In genomic region chr15:73323956-73324355, GRCh38 we compare ENCODE assay signal across 25 cellular contexts. TPM values are rescaled to one million over a fixed set of nuclear protein-coding genes. Genes with fewer than 3 reads are reported as not detected.
DNase-seq lines count a peak whose midpoint lies in the region; ATAC-seq, FAIRE-seq and TF ChIP-seq lines count a peak whose summit lies in the region.
"Had no signal": no experiment of that assay in that cellular context is flagged by ENCODE, and none has a peak within 500 bp of the region (broad histone marks: within the 10 kb centered on the region; RNA-seq: fewer than 3 reads in every experiment).

No MANE protein-coding gene starts in this region.

- intact Hi-C loops in right lobe of liver (cut with DNase I): no loop called here
- intact Hi-C loops in HepG2 (cut with micrococcal nuclease; ENCODE audit: unreplicated experiment): no loop called here
- intact Hi-C loops in posterior vena cava (cut with DNase I): no loop called here

- ATAC-seq in right lobe of liver (no peak), HepG2 (no peak)
- ATAC-seq in activated naive CD8-positive, alpha-beta T cell treated with anti-CD3 and anti-CD28 coated beads, Interleukin-2, amount 50 U/mL, for 24 hours: no peak
- ATAC-seq: K562 had no signal

- no peak overlapping the region for H3K4me3 ChIP-seq in right lobe of liver
- H3K4me3 ChIP-seq in HepG2 (replicated peaks in 1 of 3; ENCODE audit: insufficient read depth in 1 of 3, low read depth in 2 of 3, low read length in 3 of 3): no peak overlapping the region
- H3K4me3 ChIP-seq: K562, PC-9 had no signal

- H4K20me1 ChIP-seq in HepG2 (ENCODE audit: insufficient read depth, low read length): no peaks in the 10 kb centered on the region

- no peak overlapping the region for H3K4me3 Mint-ChIP-seq in chondrocyte (ENCODE audit: unreplicated experiment)
- H3K4me3 Mint-ChIP-seq in activated naive CD8-positive, alpha-beta T cell treated with anti-CD3 and anti-CD28 coated beads, Interleukin-2, amount 50 U/mL, for 24 hours: no peak overlapping the region
- H3K4me3 Mint-ChIP-seq: CD4-positive, CD25-positive, alpha-beta regulatory T cell had no signal

- no peaks in the 10 kb centered on the region for H3K36me3 ChIP-seq in right lobe of liver
- H3K36me3 ChIP-seq in HepG2 (replicated peaks in 1 of 2; ENCODE audit: control insufficient read depth in 1 of 2, insufficient read depth in 2 of 2, low read length in 2 of 2): no peaks in the 10 kb centered on the region
- H3K36me3 ChIP-seq: BE2C had no signal

- H3K9ac ChIP-seq in HepG2 (ENCODE audit: insufficient read depth, low read depth, low read length): no peak overlapping the region

- H3K36me3 Mint-ChIP-seq in chondrocyte (ENCODE audit: low read depth): no peaks in the 10 kb centered on the region
- H3K36me3 Mint-ChIP-seq in activated naive CD8-positive, alpha-beta T cell treated with anti-CD3 and anti-CD28 coated beads, Interleukin-2, amount 50 U/mL, for 24 hours (ENCODE audit: low read depth): no peaks in the 10 kb centered on the region
- H3K36me3 Mint-ChIP-seq: CD4-positive, CD25-positive, alpha-beta regulatory T cell had no signal

- TF ChIP-seq EP300 in HepG2 (IDR thresholded peaks at IDR 0.05; ENCODE audit: low read depth in 2 of 2, low read length in 2 of 2) (no peak), HepG2 (CRISPR knock-in tag; IDR thresholded peaks at IDR 0.05; ENCODE audit: borderline replicate concordance) (no peak)

- POLR2A ChIA-PET in HepG2 (lab: Yijun Ruan, JAX): no interaction called here

- H3K79me2 ChIP-seq in HepG2 (ENCODE audit: insufficient read depth, low read length): no peaks in the 10 kb centered on the region

- TF ChIP-seq POLR2A in right lobe of liver (IDR thresholded peaks at IDR 0.05) (no peak), HepG2 (IDR thresholded peaks at IDR 0.05; ENCODE audit: insufficient read depth in 1 of 2, low read depth in 2 of 2, low read length in 2 of 2) (no peak)

- DNase-seq in right lobe of liver: peak in 2 of 3 donors; percentile 8 to 40
- DNase-seq in HepG2 (ENCODE audit: low spot score): no peak
- DNase-seq in chondrocyte (ENCODE audit: low spot score): peak; percentile 89
- DNase-seq in posterior vena cava (ENCODE audit: low spot score): peak; percentile 63
- no peak for DNase-seq in activated naive CD8-positive, alpha-beta T cell treated with anti-CD3 and anti-CD28 coated beads, Interleukin-2, amount 50 U/mL, for 24 hours
- DNase-seq in NCI-H2081 (lab: John Stamatoyannopoulos, UW): no peak
- DNase-seq in DMS79 (lab: John Stamatoyannopoulos, UW): no peak
- DNase-seq: BE2C; CD4-positive, CD25-positive, alpha-beta regulatory T cell; Kasumi-1; MV-4-11; NCI-H1105; NCI-H146; NCI-H1930; NCI-H446; NCI-H526; PC-9; SHP77 treated with DMSO at 0.1 percent for 48 hours had no signal

- H3K27me3 ChIP-seq in right lobe of liver (no peaks in the 10 kb centered on the region), HepG2 (ENCODE audit: control insufficient read depth in 1 of 2, insufficient read depth in 2 of 2, low read length in 2 of 2) (peaks cover 4 to 45% of the 10 kb centered on the region in 2 experiments; a peak in 4 of 5 replicates)

- peaks cover 9% of the 10 kb centered on the region for H3K27me3 Mint-ChIP-seq in chondrocyte (ENCODE audit: low read depth)
- H3K27me3 Mint-ChIP-seq in activated naive CD8-positive, alpha-beta T cell treated with anti-CD3 and anti-CD28 coated beads, Interleukin-2, amount 50 U/mL, for 24 hours: peaks cover 6% of the 10 kb centered on the region
- H3K27me3 Mint-ChIP-seq: CD4-positive, CD25-positive, alpha-beta regulatory T cell had no signal

- no peak overlapping the region for H3K27ac ChIP-seq in right lobe of liver
- H3K27ac ChIP-seq in HepG2 (ENCODE audit: extremely low read length, insufficient read depth, low read length): no peak overlapping the region
- H3K27ac ChIP-seq: HL-60, PC-9 had no signal

- TF ChIP-seq CTCF in right lobe of liver (IDR thresholded peaks at IDR 0.05) (no peak), HepG2 (CRISPR knock-in tag; IDR thresholded peaks at IDR 0.05) (no peak), chondrocyte (IDR thresholded peaks at IDR 0.05) (no peak)

- no peaks in the 10 kb centered on the region for H3K9me3 Mint-ChIP-seq in chondrocyte (ENCODE audit: low read depth)
- no peaks in the 10 kb centered on the region for H3K9me3 Mint-ChIP-seq in activated naive CD8-positive, alpha-beta T cell treated with anti-CD3 and anti-CD28 coated beads, Interleukin-2, amount 50 U/mL, for 24 hours
- H3K9me3 Mint-ChIP-seq: CD4-positive, CD25-positive, alpha-beta regulatory T cell had no signal

- H2AFZ ChIP-seq in HepG2 (ENCODE audit: low read length): no peak overlapping the region
- H2AFZ ChIP-seq: PC-9 had no signal

- TF ChIP-seq RAD21 in HepG2 (CRISPR knock-in tag; IDR thresholded peaks at IDR 0.05): no peak

- H3K4me1 Mint-ChIP-seq in chondrocyte (ENCODE audit: low read depth): peaks cover 7% of the 10 kb centered on the region
- peaks cover 3% of the 10 kb centered on the region for H3K4me1 Mint-ChIP-seq in activated naive CD8-positive, alpha-beta T cell treated with anti-CD3 and anti-CD28 coated beads, Interleukin-2, amount 50 U/mL, for 24 hours

- H3K4me2 ChIP-seq in HepG2 (ENCODE audit: low read depth, low read length): no peak overlapping the region
- H3K4me2 ChIP-seq: PC-9 had no signal

- H3K4me1 ChIP-seq in right lobe of liver (no peaks in the 10 kb centered on the region), HepG2 (ENCODE audit: insufficient read depth, low read length) (no peaks in the 10 kb centered on the region)
- H3K4me1 ChIP-seq: BE2C had no signal

- H3K27ac Mint-ChIP-seq in chondrocyte (ENCODE audit: unreplicated experiment): no peak overlapping the region
- no peak overlapping the region for H3K27ac Mint-ChIP-seq in activated naive CD8-positive, alpha-beta T cell treated with anti-CD3 and anti-CD28 coated beads, Interleukin-2, amount 50 U/mL, for 24 hours
- H3K27ac Mint-ChIP-seq: CD4-positive, CD25-positive, alpha-beta regulatory T cell had no signal

- FAIRE-seq in HepG2 (lab: Jason Lieb, UNC): no peak
- FAIRE-seq: D721Med, GM18507, K562 had no signal

- in situ Hi-C loops in HepG2 (cut with HindIII; ENCODE audit: extremely low pct_ligation_motif_present, low pct_unique_long_range_greater_than_20kb): no loop called here

- CTCF ChIA-PET in HepG2 (lab: Yijun Ruan, JAX; ENCODE audit: low intra/inter-chr PET ratio, low total read pairs): no interaction called here

- WGBS in right lobe of liver (ENCODE audit: insufficient coverage, low coverage, low lambda C conversion rate, missing lambda C conversion rate): 82% methylated on average over 7 of the region's 16 CpGs
- 67% methylated on average over 9 of the region's 16 CpGs for whole genome bisulfite sequencing in HepG2 (ENCODE audit: low lambda C conversion rate)

- BruUV-seq in HepG2 (replicated peaks; lab: Mats Ljungman, UMichigan): no TSS peak

- H3K9me3 ChIP-seq in right lobe of liver (no peaks in the 10 kb centered on the region), HepG2 (ENCODE audit: low read length) (no peaks in the 10 kb centered on the region)
- H3K9me3 ChIP-seq: BE2C had no signal

TF ChIP-seq in HepG2, 621 proteins besides CTCF, POLR2A, EP300 and RAD21 (continues in another document):
- TF ChIP-seq, protein P1, sequence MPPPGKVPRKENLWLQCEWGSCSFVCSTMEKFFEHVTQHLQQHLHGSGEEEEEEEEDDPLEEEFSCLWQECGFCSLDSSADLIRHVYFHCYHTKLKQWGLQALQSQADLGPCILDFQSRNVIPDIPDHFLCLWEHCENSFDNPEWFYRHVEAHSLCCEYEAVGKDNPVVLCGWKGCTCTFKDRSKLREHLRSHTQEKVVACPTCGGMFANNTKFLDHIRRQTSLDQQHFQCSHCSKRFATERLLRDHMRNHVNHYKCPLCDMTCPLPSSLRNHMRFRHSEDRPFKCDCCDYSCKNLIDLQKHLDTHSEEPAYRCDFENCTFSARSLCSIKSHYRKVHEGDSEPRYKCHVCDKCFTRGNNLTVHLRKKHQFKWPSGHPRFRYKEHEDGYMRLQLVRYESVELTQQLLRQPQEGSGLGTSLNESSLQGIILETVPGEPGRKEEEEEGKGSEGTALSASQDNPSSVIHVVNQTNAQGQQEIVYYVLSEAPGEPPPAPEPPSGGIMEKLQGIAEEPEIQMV (CRISPR knock-in tag; IDR thresholded peaks at IDR 0.05; ENCODE audit: low read depth): no peak
- TF ChIP-seq CBX2 (IDR thresholded peaks at IDR 0.05; ENCODE audit: low read depth, low read length) (no peak), CBX2 (CRISPR knock-in tag; IDR thresholded peaks at IDR 0.05; ENCODE audit: low read depth) (no peak), SNAI1 (CRISPR knock-in tag; IDR thresholded peaks at IDR 0.05; ENCODE audit: borderline replicate concordance) (no peak), MYC (CRISPR knock-in tag; IDR thresholded peaks at IDR 0.05; ENCODE audit: borderline replicate concordance) (no peak), SP4 (CRISPR knock-in tag; IDR thresholded peaks at IDR 0.05) (no peak), PAF1 (CRISPR knock-in tag; IDR thresholded peaks at IDR 0.05) (no peak), RFX1 (IDR thresholded peaks at IDR 0.05) (no peak), BRD4 (CRISPR knock-in tag; IDR thresholded peaks at IDR 0.05) (no peak)

RNA-seq across cellular contexts. Expression of gene HCN4, which starts 44.8 kb away (rescaled TPM):
- total RNA-seq in right lobe of liver (under 1 TPM in 1 of 6 experiments, not detected in 5; 0.06 TPM), HepG2 (2016; rRNA removed; fragmentation: Illumina TruSeq; extraction: Trizol) (not detected in 2 replicates), chondrocyte (0.05 TPM in 2 of 3 replicates, not detected in the other), posterior vena cava (not detected)
- total RNA-seq in HepG2 (2016; cell fraction: cytosol; rRNA removed; fragmentation: Illumina TruSeq; extraction: Trizol; ENCODE audit: low read depth): not detected in 2 replicates
- not detected in 2 replicates for total RNA-seq in HepG2 (2016; cell fraction: insoluble cytoplasmic fraction; rRNA removed; fragmentation: Illumina TruSeq; extraction: Trizol)
- total RNA-seq in HepG2 (2016; cell fraction: membrane; rRNA removed; fragmentation: Illumina TruSeq; extraction: Trizol): not detected in 2 replicates
- total RNA-seq in HepG2 (2016; cell fraction: nucleus; rRNA removed; fragmentation: Illumina TruSeq; extraction: Trizol): not detected in 2 replicates
- polyA plus RNA-seq in HepG2 (2011; rRNA removed): not detected in 2 replicates
- not detected in 2 replicates for polyA plus RNA-seq in HepG2 (2011; cell fraction: cytosol; rRNA removed)
- not detected in 2 replicates for polyA plus RNA-seq in HepG2 (2011; cell fraction: nucleus; rRNA removed)
- not detected in 2 replicates for polyA plus RNA-seq in HepG2 (2012)
- polyA plus RNA-seq in HepG2 (2016; cell fraction: cytosol; fragmentation: Illumina TruSeq; extraction: Trizol; ENCODE audit: low read depth): not detected in 2 replicates
- polyA plus RNA-seq in HepG2 (2016; cell fraction: insoluble cytoplasmic fraction; fragmentation: Illumina TruSeq; extraction: Trizol; ENCODE audit: low read depth): not detected in 2 replicates
- not detected in 2 replicates for polyA plus RNA-seq in HepG2 (2016; cell fraction: membrane; fragmentation: Illumina TruSeq; extraction: Trizol; ENCODE audit: low read depth)
- not detected in 2 replicates for polyA plus RNA-seq in HepG2 (2016; cell fraction: nucleus; fragmentation: Illumina TruSeq; extraction: Trizol; ENCODE audit: insufficient read depth, low read depth)
- polyA minus RNA-seq in HepG2 (2011; rRNA and poly(A)+ RNA removed; ENCODE audit: low replicate concordance): 0.05 TPM in 1 of 2 replicates, not detected in the other
- polyA minus RNA-seq in HepG2 (2011; cell fraction: cytosol; rRNA and poly(A)+ RNA removed): not detected in 2 replicates
- not detected in 2 replicates for polyA minus RNA-seq in HepG2 (2011; cell fraction: nucleus; rRNA and poly(A)+ RNA removed)
- total RNA-seq: CD4-positive, CD25-positive, alpha-beta regulatory T cell; Daoy; G401; K562; PC-9; RPMI7951 had no signal
- polyA plus RNA-seq: CD4-positive, CD25-positive, alpha-beta regulatory T cell; K562 had no signal

Comparison
In these comparisons a context has a peak if more than half of its experiments do, and no peak if none do; other contexts are left out.
1. DNase-seq: peak in right lobe of liver (2 of 3), chondrocyte (single experiment) and posterior vena cava (single experiment); none in HepG2 (single experiment), activated naive CD8-positive, alpha-beta T cell treated with anti-CD3 and anti-CD28 coated beads, Interleukin-2, amount 50 U/mL, for 24 hours (single experiment), NCI-H2081 (0 of 2) and DMS79 (single experiment).